8 cellular contexts compared by ENCODE assay signal in the genomic region with DNA sequence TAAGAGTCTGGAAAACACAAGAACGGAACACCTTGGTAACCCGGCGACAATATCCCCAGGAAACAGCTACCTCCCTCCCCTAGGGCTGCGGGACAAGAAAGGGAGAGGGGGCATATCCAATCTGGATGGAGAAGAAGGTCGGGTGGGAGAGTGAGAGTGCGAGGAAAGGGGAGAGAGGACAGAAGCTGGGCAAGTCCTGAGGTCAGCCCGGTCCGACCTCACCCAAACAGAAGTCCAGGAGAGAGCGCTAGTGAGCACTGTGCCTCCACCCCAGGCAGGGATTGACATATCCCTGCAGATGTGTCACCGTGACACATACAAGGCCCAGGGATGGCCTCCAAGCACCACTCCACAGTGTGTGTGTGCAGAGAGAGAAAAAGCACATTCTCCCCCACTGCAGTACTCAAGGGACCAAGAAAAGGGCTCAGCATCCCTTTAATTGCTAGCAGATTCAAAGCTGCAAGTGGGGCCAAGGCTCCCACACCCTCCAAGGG. TPM values are rescaled to one million over a fixed set of nuclear protein-coding genes. Genes with fewer than 3 reads are reported as not detected.
A peak's percentile ranks its signal among the peaks of the same experiment; 100 is the strongest.
DNase-seq lines count a peak whose midpoint lies in the region; ATAC-seq, FAIRE-seq and TF ChIP-seq lines count a peak whose summit lies in the region.

No MANE protein-coding gene starts in this region.

- no peak overlapping the region for H2AFZ ChIP-seq in keratinocyte (ENCODE audit: control insufficient read depth, low read length)

- H3K4me1 ChIP-seq in RWPE2 (ENCODE audit: insufficient read depth, poor library complexity, severe bottlenecking) (peaks cover 15% of the 10 kb centered on the region), keratinocyte (ENCODE audit: control insufficient read depth, extremely low read depth, insufficient read depth, low read length) (peaks cover 22% of the 10 kb centered on the region)

- in situ Hi-C loops in T47D (cut with HindIII; ENCODE audit: low pct_unique_long_range_greater_than_20kb, low sequenced_read_pairs), result no loop called here

- H3K36me3 ChIP-seq in RWPE2 (ENCODE audit: low read depth) (peaks cover 13% of the 10 kb centered on the region), keratinocyte (ENCODE audit: control insufficient read depth in 2 of 2, extremely low read depth in 1 of 2, insufficient read depth in 2 of 2, low read length in 2 of 2) (peaks cover 17 to 25% of the 10 kb centered on the region in 2 experiments)

- dilution Hi-C loops in keratinocyte (cut with MboI; ENCODE audit: extremely low pct_ligation_motif_present, low sequenced_read_pairs), result no loop called here

- TF ChIP-seq CTCF in RWPE2 (IDR thresholded peaks at IDR 0.05; ENCODE audit: poor library complexity, severe bottlenecking), result peak; percentile 58
- peak in 2 of 3 experiments; percentile 73 to 88 for TF ChIP-seq CTCF in keratinocyte (optimal IDR thresholded peaks at IDR 0.05 in 1 of 3, IDR thresholded peaks at IDR 0.05 in 1 of 3, conservative IDR thresholded peaks at IDR 0.05 in 1 of 3; ENCODE audit: extremely low read depth in 1 of 3, insufficient read depth in 2 of 3, low read length in 3 of 3)

- no peak for FAIRE-seq in keratinocyte (lab: Jason Lieb, UNC)

- H3K27me3 ChIP-seq in RWPE2 (ENCODE audit: insufficient read depth, poor library complexity, severe bottlenecking), result no peaks in the 10 kb centered on the region
- no peaks in the 10 kb centered on the region for H3K27me3 ChIP-seq in keratinocyte (ENCODE audit: control insufficient read depth, extremely low read depth, insufficient read depth, low read length)

- H3K79me2 ChIP-seq in keratinocyte (ENCODE audit: control insufficient read depth, insufficient read depth, low read length), result peaks cover 77% of the 10 kb centered on the region

- peak; percentile 34 for ATAC-seq in HG03378 (IDR thresholded peaks at IDR 0.05; ENCODE audit: unreplicated experiment)
- ATAC-seq in RWPE2 (ENCODE audit: low read depth), result peak; percentile 8; the same call in 1 of the 3 replicates

- peaks cover 26% of the 10 kb centered on the region for H4K20me1 ChIP-seq in keratinocyte (ENCODE audit: control insufficient read depth, extremely low read depth, insufficient read depth, low read length)

- no peaks in the 10 kb centered on the region for H3K9me3 ChIP-seq in RWPE2 (ENCODE audit: severe bottlenecking)
- no peaks in the 10 kb centered on the region for H3K9me3 ChIP-seq in keratinocyte (ENCODE audit: control insufficient read depth, low read depth, low read length)

- peak; percentile 41 for DNase-seq in DMS53 treated with DMSO at 0.1 percent for 48 hours (lab: John Stamatoyannopoulos, UW; ENCODE audit: unreplicated experiment)
- no peak for DNase-seq in RWPE2 (ENCODE audit: low spot score)
- peak; percentile 75 to 82 for DNase-seq in T47D (ENCODE audit: low read depth in 1 of 2, low spot score in 1 of 2)
- DNase-seq in keratinocyte (ENCODE audit: low read depth, low spot score), result no peak
- DNase-seq in stimulated activated CD4-positive, alpha-beta T cell treated with anti-CD3 and anti-CD28 coated beads, Interleukin-2, amount 100 ng/mL, for 24 hours, result peak; percentile 52 to 55
- no peak for DNase-seq in cortex of kidney (lab: John Stamatoyannopoulos, UW)
- DNase-seq in NCI-H2171 treated with DMSO at 0.1 percent for 48 hours (lab: John Stamatoyannopoulos, UW), result no peak

- H3K9ac ChIP-seq in keratinocyte (ENCODE audit: control insufficient read depth, extremely low read depth, insufficient read depth, low read length), result no peak overlapping the region

- H3K4me3 ChIP-seq in RWPE2 (ENCODE audit: severe bottlenecking), result no peak overlapping the region
- no peak overlapping the region for H3K4me3 ChIP-seq in keratinocyte (ENCODE audit: control insufficient read depth in 2 of 3, extremely low read depth in 1 of 3, insufficient read depth in 2 of 3, low read depth in 1 of 3, low read length in 3 of 3)

- H3K4me2 ChIP-seq in keratinocyte (ENCODE audit: control insufficient read depth, extremely low read depth, insufficient read depth, low read depth, low read length), result peak overlapping the region; percentile 91

- H3K9me1 ChIP-seq in keratinocyte (ENCODE audit: control insufficient read depth, extremely low read depth, insufficient read depth, low read length), result peaks cover 7% of the 10 kb centered on the region

- H3K27ac ChIP-seq in RWPE2 (ENCODE audit: poor library complexity, severe bottlenecking), result peak overlapping the region; percentile 93
- H3K27ac ChIP-seq in keratinocyte (ENCODE audit: control insufficient read depth, insufficient read depth, low read length), result peak overlapping the region; percentile 26

RNA-seq across cellular contexts. Expression of gene PXDC1, which starts 3.3 kb away (rescaled TPM):
- 17.1 to 23.4 TPM (median 17.5 TPM) in 3 replicates for polyA plus RNA-seq in keratinocyte
- polyA plus RNA-seq in keratinocyte (2011; ENCODE audit: low read depth), result 26.4 TPM
- polyA plus RNA-seq in keratinocyte (2011; cell fraction: cytosol; rRNA removed), result 17.3 and 23.6 TPM in 2 replicates
- polyA plus RNA-seq in keratinocyte (2011; cell fraction: nucleus; rRNA removed), result 18.9 and 26.2 TPM in 2 replicates
- polyA plus RNA-seq in keratinocyte (2012; ENCODE audit: low replicate concordance), result 32.2 and 58.3 TPM in 2 replicates
- 11.8 to 28.5 TPM (median 18.3 TPM) in 3 replicates for polyA minus RNA-seq in keratinocyte
- 23.2 TPM for polyA minus RNA-seq in keratinocyte (2011; cell fraction: cytosol; rRNA and poly(A)+ RNA removed)
- 13.0 and 14.0 TPM in 2 replicates for polyA minus RNA-seq in keratinocyte (2011; cell fraction: nucleus; rRNA and poly(A)+ RNA removed)

Comparison
In these comparisons a context has a peak if more than half of its experiments do, and no peak if none do; other contexts are left out.
1. DNase-seq: peak in DMS53 treated with DMSO at 0.1 percent for 48 hours (single experiment), T47D (2 of 2) and stimulated activated CD4-positive, alpha-beta T cell treated with anti-CD3 and anti-CD28 coated beads, Interleukin-2, amount 100 ng/mL, for 24 hours (2 of 2); none in RWPE2 (single experiment), keratinocyte (single experiment), cortex of kidney (single experiment) and NCI-H2171 treated with DMSO at 0.1 percent for 48 hours (single experiment).